8 cellular contexts compared by ENCODE assay signal in genomic region chr2:176079851-176080539, GRCh38. TPM values are rescaled to one million over a fixed set of nuclear protein-coding genes. Genes with fewer than 3 reads are reported as not detected.
A peak's percentile ranks its signal among the peaks of the same experiment; 100 is the strongest.
DNase-seq lines count a peak whose midpoint lies in the region; ATAC-seq, FAIRE-seq and TF ChIP-seq lines count a peak whose summit lies in the region.

No MANE protein-coding gene starts in this region.

- peaks cover 13% of the 10 kb centered on the region for H3K4me1 ChIP-seq in lower lobe of right lung

- H3K27ac ChIP-seq in lower lobe of right lung: no peak overlapping the region

- peak; percentile 68 for ATAC-seq in GM19351 (IDR thresholded peaks at IDR 0.05; ENCODE audit: unreplicated experiment)
- ATAC-seq in lower lobe of right lung: peak in 1 of 2 donors; percentile 31
- ATAC-seq in GM21786 (IDR thresholded peaks at IDR 0.05; ENCODE audit: unreplicated experiment): no peak

- no peak overlapping the region for H3K4me3 ChIP-seq in cardiac fibroblast (replicated peaks in 1 of 2; ENCODE audit: low read depth in 2 of 2, low read length in 2 of 2)
- H3K4me3 ChIP-seq in lower lobe of right lung: no peak overlapping the region
- H3K4me3 ChIP-seq in lower leg skin (ENCODE audit: low read depth, poor library complexity, severe bottlenecking): no peak overlapping the region

- peaks cover 97% of the 10 kb centered on the region for H3K27me3 ChIP-seq in lower lobe of right lung (ENCODE audit: low read depth)

- no peaks in the 10 kb centered on the region for H3K9me3 ChIP-seq in lower lobe of right lung

- WGBS in lower leg skin, 2 donors: 3 to 4% methylated on average over 33 to 35 of the region's 85 CpGs

- no peaks in the 10 kb centered on the region for H3K36me3 ChIP-seq in lower lobe of right lung

- intact Hi-C loops in lower lobe of right lung (cut with DNase I): no loop called here
- intact Hi-C loops in lower leg skin (cut with DNase I; ENCODE audit: low total_unique reads): no loop called here

- TF ChIP-seq POLR2A in GM12891 (IDR thresholded peaks at IDR 0.05; ENCODE audit: low read depth, low read length) (no peak), lower leg skin (IDR thresholded peaks at IDR 0.05) (no peak)

- FAIRE-seq in GM12891 (lab: Jason Lieb, UNC): no peak

- no peak for TF ChIP-seq CTCF in cardiac fibroblast (IDR thresholded peaks at IDR 0.05; ENCODE audit: low read depth, low read length)
- TF ChIP-seq CTCF in lower lobe of right lung (IDR thresholded peaks at IDR 0.05): peak; percentile 42
- TF ChIP-seq CTCF in lower leg skin (IDR thresholded peaks at IDR 0.05): no peak

- DNase-seq in AG08396 (ENCODE audit: low spot score) (peak; percentile 77), NCI-H748 (lab: John Stamatoyannopoulos, UW; ENCODE audit: unreplicated experiment) (peak; percentile 94), cardiac fibroblast (ENCODE audit: low read depth in 2 of 2) (peak; percentile 23 to 27), lower lobe of right lung (no peak), GM12891 (ENCODE audit: insufficient read length, low spot score) (no peak), lower leg skin (ENCODE audit: low spot score in 2 of 2) (no peak)

TF ChIP-seq in GM12891, 5 proteins besides CTCF, POLR2A, EP300 and RAD21:
- TF ChIP-seq POU2F2 (IDR thresholded peaks at IDR 0.05; ENCODE audit: low read depth, low read length) (no peak), TAF1 (IDR thresholded peaks at IDR 0.05; ENCODE audit: low read depth, low read length) (no peak), POLR2AphosphoS5 (IDR thresholded peaks at IDR 0.05; ENCODE audit: low read depth, low read length) (no peak), PAX5 (IDR thresholded peaks at IDR 0.05; ENCODE audit: insufficient read depth, low read length, severe bottlenecking) (no peak), SPI1 (IDR thresholded peaks at IDR 0.05; ENCODE audit: low read depth, low read length) (no peak)

RNA-seq across cellular contexts. Expression of gene EVX2, which starts 3.8 kb away (rescaled TPM):
- total RNA-seq in lower lobe of right lung: not detected
- polyA plus RNA-seq in GM12891 (2012; ENCODE audit: low read depth, missing spikeins): not detected
- total RNA-seq in lower leg skin: not detected

RNA-seq across cellular contexts. Expression of gene HOXD13, which starts 12.5 kb away (rescaled TPM):
- not detected for total RNA-seq in lower lobe of right lung
- not detected for polyA plus RNA-seq in GM12891 (2012; ENCODE audit: low read depth, missing spikeins)
- total RNA-seq in lower leg skin: under 1 TPM in 1 of 4 donors, not detected in 3; 0.10 TPM

RNA-seq across cellular contexts. Expression of gene HOXD12, which starts 19.6 kb away (rescaled TPM):
- total RNA-seq in lower lobe of right lung: not detected
- polyA plus RNA-seq in GM12891 (2012; ENCODE audit: low read depth, missing spikeins): not detected
- under 1 TPM in 1 of 4 donors, not detected in 3; 0.27 TPM for total RNA-seq in lower leg skin

RNA-seq across cellular contexts. Expression of gene HOXD11, which starts 27.1 kb away (rescaled TPM):
- total RNA-seq in lower lobe of right lung (not detected), lower leg skin (under 1 TPM in 1 of 4 donors, not detected in 3; 0.23 TPM)
- polyA plus RNA-seq in GM12891 (2012; ENCODE audit: low read depth, missing spikeins): 0.09 TPM

RNA-seq across cellular contexts. Expression of gene HOXD10, which starts 36.6 kb away (rescaled TPM):
- total RNA-seq in lower lobe of right lung (not detected), lower leg skin (1 to 10 TPM in 2 of 4 donors, under 1 TPM in 1, not detected in 1; 0.29 to 3.1 (median 1.4) TPM)
- polyA plus RNA-seq in GM12891 (2012; ENCODE audit: low read depth, missing spikeins): not detected

Comparison
In these comparisons a context has a peak if more than half of its experiments do, and no peak if none do; other contexts are left out.
1. DNase-seq: peak in AG08396 (single experiment), NCI-H748 (single experiment) and cardiac fibroblast (2 of 2); none in lower lobe of right lung (single experiment), GM12891 (single experiment) and lower leg skin (0 of 2).